ENCODE assay signal across 1 cellular context in genomic region chr5:11563822-11564221, GRCh38.
TF ChIP-seq lines count a peak whose summit lies in the region.

No MANE protein-coding gene starts in this region.

TF ChIP-seq in K562, 482 proteins besides CTCF, POLR2A, EP300 and RAD21 (continued from another document):
- TF ChIP-seq MITF (IDR thresholded peaks at IDR 0.05) (no peak), USF2 (CRISPR knock-in tag; IDR thresholded peaks at IDR 0.05) (peak; percentile 33), CEBPG (CRISPR knock-in tag; IDR thresholded peaks at IDR 0.05) (no peak), CEBPG (tag; conservative IDR thresholded peaks at IDR 0.05 in 1 of 2, IDR thresholded peaks at IDR 0.05 in 1 of 2) (peak; percentile 71 to 76), ZBTB34 (CRISPR knock-in tag; IDR thresholded peaks at IDR 0.05) (no peak), ELF1 (tag; IDR thresholded peaks at IDR 0.05) (no peak), TRIM24 (IDR thresholded peaks at IDR 0.05) (no peak), TFE3 (CRISPR knock-in tag; IDR thresholded peaks at IDR 0.05) (peak; percentile 70), BRD9 (IDR thresholded peaks at IDR 0.05; ENCODE audit: low read depth, partially characterized antibody) (no peak)
